Comparison of ENCODE assay signal across 28 cellular contexts in genomic region chr18:10439898-10440297, GRCh38.
"Had no signal": no experiment of that assay in that cellular context is flagged by ENCODE, and none has a peak within 500 bp of the region (broad histone marks: within the 10 kb centered on the region; RNA-seq: fewer than 3 reads in every experiment).

No MANE protein-coding gene starts in this region.

- H3K9ac ChIP-seq: parathyroid adenoma had no signal

- H3K9me3 ChIP-seq: ovary, psoas muscle, right lobe of liver, sigmoid colon, stomach, thoracic aorta, tibial artery, transverse colon, vagina had no signal

- H3K27ac Mint-ChIP-seq: naive thymus-derived CD4-positive, alpha-beta T cell; natural killer cell; nephron; progenitor cell of endocrine pancreas; stimulated activated effector memory CD8-positive, alpha-beta T cell treated with anti-CD3 and anti-CD28 coated beads, Interleukin-12 subunit alpha, Interleukin-12 subunit beta, amount 100 ng/mL, for 72 hours; stimulated activated naive B cell treated with anti-CD40 and anti-IgM and Interleukin-4, amounts not matched to agents 10 μg/mL and 1 μg/mL and 100 μg/mL, for 72 hours; stimulated activated naive CD8-positive, alpha-beta T cell treated with anti-CD3 and anti-CD28 coated beads, Interleukin-15, Interleukin-2, amounts not matched to agents 100 ng/mL and 50 ng/mL, for 24 hours; type B pancreatic cell had no signal

- H3K4me1 ChIP-seq: parathyroid adenoma, psoas muscle, right lobe of liver, tibial artery, transverse colon, vagina had no signal

- H3K36me3 Mint-ChIP-seq: naive thymus-derived CD4-positive, alpha-beta T cell; natural killer cell; stimulated activated effector memory CD8-positive, alpha-beta T cell treated with anti-CD3 and anti-CD28 coated beads, Interleukin-12 subunit alpha, Interleukin-12 subunit beta, amount 100 ng/mL, for 72 hours; stimulated activated naive B cell treated with anti-CD40 and anti-IgM and Interleukin-4, amounts not matched to agents 10 μg/mL and 1 μg/mL and 100 μg/mL, for 72 hours; type B pancreatic cell had no signal

- ATAC-seq: naive thymus-derived CD4-positive, alpha-beta T cell; natural killer cell; psoas muscle; right cardiac atrium; right lobe of liver; stimulated activated effector memory CD8-positive, alpha-beta T cell treated with anti-CD3 and anti-CD28 coated beads, Interleukin-12 subunit alpha, Interleukin-12 subunit beta, amount 100 ng/mL, for 72 hours; stimulated activated naive B cell treated with anti-CD40 and anti-IgM and Interleukin-4, amounts not matched to agents 10 μg/mL and 1 μg/mL and 100 μg/mL, for 72 hours had no signal

- H3K36me3 ChIP-seq: ovary, right lobe of liver, sigmoid colon, stomach, thoracic aorta, tibial artery, transverse colon, vagina had no signal

- H3K4me3 Mint-ChIP-seq: naive thymus-derived CD4-positive, alpha-beta T cell; natural killer cell; nephron; stimulated activated effector memory CD8-positive, alpha-beta T cell treated with anti-CD3 and anti-CD28 coated beads, Interleukin-12 subunit alpha, Interleukin-12 subunit beta, amount 100 ng/mL, for 72 hours; stimulated activated naive B cell treated with anti-CD40 and anti-IgM and Interleukin-4, amounts not matched to agents 10 μg/mL and 1 μg/mL and 100 μg/mL, for 72 hours; stimulated activated naive CD8-positive, alpha-beta T cell treated with anti-CD3 and anti-CD28 coated beads, Interleukin-15, Interleukin-2, amounts not matched to agents 100 ng/mL and 50 ng/mL, for 24 hours; type B pancreatic cell had no signal

- H3K27ac ChIP-seq: ovary, parathyroid adenoma, psoas muscle, right lobe of liver, sigmoid colon, stomach, thoracic aorta, tibial artery, transverse colon, vagina had no signal

- H2AFZ ChIP-seq: parathyroid adenoma had no signal

- FAIRE-seq: small intestine, urothelium cell line had no signal

- H3K9me3 Mint-ChIP-seq: naive thymus-derived CD4-positive, alpha-beta T cell; natural killer cell; nephron; stimulated activated effector memory CD8-positive, alpha-beta T cell treated with anti-CD3 and anti-CD28 coated beads, Interleukin-12 subunit alpha, Interleukin-12 subunit beta, amount 100 ng/mL, for 72 hours; stimulated activated naive B cell treated with anti-CD40 and anti-IgM and Interleukin-4, amounts not matched to agents 10 μg/mL and 1 μg/mL and 100 μg/mL, for 72 hours; stimulated activated naive CD8-positive, alpha-beta T cell treated with anti-CD3 and anti-CD28 coated beads, Interleukin-15, Interleukin-2, amounts not matched to agents 100 ng/mL and 50 ng/mL, for 24 hours; type B pancreatic cell had no signal

- H3K4me1 Mint-ChIP-seq: natural killer cell; stimulated activated effector memory CD8-positive, alpha-beta T cell treated with anti-CD3 and anti-CD28 coated beads, Interleukin-12 subunit alpha, Interleukin-12 subunit beta, amount 100 ng/mL, for 72 hours had no signal

- H3K4me3 ChIP-seq: ovary, psoas muscle, right lobe of liver, sigmoid colon, stomach, thoracic aorta, tibial artery, transverse colon, vagina had no signal

- DNase-seq: naive thymus-derived CD4-positive, alpha-beta T cell; natural killer cell; occipital lobe; ovary; posterior cingulate gyrus; psoas muscle; right cardiac atrium; right lobe of liver; sigmoid colon; small intestine; stimulated activated CD4-positive, alpha-beta T cell treated with anti-CD3 and anti-CD28 coated beads, Interleukin-15, amount 100 ng/mL, for 24 hours; stimulated activated CD4-positive, alpha-beta T cell treated with anti-CD3 and anti-CD28 coated beads, Interleukin-2, amount 100 ng/mL, for 24 hours; stimulated activated CD4-positive, alpha-beta T cell treated with anti-CD3 and anti-CD28 coated beads, Interleukin-2, amount 100 ng/mL, for 48 hours; stimulated activated CD4-positive, alpha-beta T cell treated with anti-CD3 and anti-CD28 coated beads, Interleukin-4, amount 100 ng/mL, for 24 hours; stimulated activated naive B cell treated with anti-CD40 and anti-IgM and Interleukin-4, amounts not matched to agents 10 μg/mL and 1 μg/mL and 100 μg/mL, for 72 hours; stimulated activated naive CD4-positive, alpha-beta T cell treated with Interleukin-2 at 50 U/mL for 16 hours; stomach; tibial artery; transverse colon had no signal

- H3K27me3 Mint-ChIP-seq: stimulated activated naive B cell treated with anti-CD40 and anti-IgM and Interleukin-4, amounts not matched to agents 10 μg/mL and 1 μg/mL and 100 μg/mL, for 72 hours; stimulated activated naive CD8-positive, alpha-beta T cell treated with anti-CD3 and anti-CD28 coated beads, Interleukin-15, Interleukin-2, amounts not matched to agents 100 ng/mL and 50 ng/mL, for 24 hours; type B pancreatic cell had no signal

- H3K27me3 ChIP-seq: ovary, right lobe of liver, stomach, tibial artery, vagina had no signal

- H3K79me2 ChIP-seq: parathyroid adenoma had no signal
